Comparison of ENCODE assay signal across 22 cellular contexts in genomic region chr6:163226181-163226835, GRCh38.
A peak's percentile ranks its signal among the peaks of the same experiment; 100 is the strongest.
DNase-seq lines count a peak whose midpoint lies in the region; ATAC-seq, FAIRE-seq and TF ChIP-seq lines count a peak whose summit lies in the region.
"Had no signal": no experiment of that assay in that cellular context is flagged by ENCODE, and none has a peak within 500 bp of the region (broad histone marks: within the 10 kb centered on the region; RNA-seq: fewer than 3 reads in every experiment).

No MANE protein-coding gene starts in this region.

- intact Hi-C loops in testis (cut with DNase I; ENCODE audit: low total_unique reads) = no loop called here
- intact Hi-C loops in HepG2 (cut with micrococcal nuclease; ENCODE audit: unreplicated experiment) = no loop called here

- no peak overlapping the region for H4K8ac ChIP-seq in mesendoderm (ENCODE audit: low read depth, low read length)

- peaks cover 11% of the 10 kb centered on the region for H3K27me3 ChIP-seq in astrocyte (ENCODE audit: insufficient read depth, low read length)
- H3K27me3 ChIP-seq in mesendoderm (ENCODE audit: insufficient read depth, low read length, poor library complexity) = no peaks in the 10 kb centered on the region
- H3K27me3 ChIP-seq in testis = no peaks in the 10 kb centered on the region
- H3K27me3 ChIP-seq in HepG2 (ENCODE audit: control insufficient read depth in 1 of 2, insufficient read depth in 2 of 2, low read length in 2 of 2) = peaks cover under 1 to 7% of the 10 kb centered on the region in 2 experiments; a peak in 2 of 5 replicates

- H2BK5ac ChIP-seq in mesendoderm (ENCODE audit: low read length) = no peak overlapping the region

- no peak overlapping the region for H3K27ac Mint-ChIP-seq in astrocyte (ENCODE audit: unreplicated experiment)

- no peaks in the 10 kb centered on the region for H4K20me1 ChIP-seq in astrocyte (ENCODE audit: insufficient read depth, low read length)
- H4K20me1 ChIP-seq in HepG2 (ENCODE audit: insufficient read depth, low read length) = no peaks in the 10 kb centered on the region

- DNase-seq in EL = peak; percentile 25
- peak; percentile 46 for DNase-seq in astrocyte (ENCODE audit: low read depth)
- no peak for DNase-seq in epithelial cell of prostate (ENCODE audit: low read depth, low spot score)
- DNase-seq in mesendoderm = peak; percentile 2
- no peak for DNase-seq in omental fat pad (ENCODE audit: low spot score)
- DNase-seq in testis = no peak
- DNase-seq in HepG2 (ENCODE audit: low spot score) = no peak
- DNase-seq: Calu3; DMS79 treated with DMSO at 0.1 percent for 48 hours; HCEC 1CT; Kasumi-1; NCI-H2029; NCI-H446; NCI-H524 treated with DMSO at 0.1 percent for 48 hours; NCI-H82; NK-92 treated with Interleukin-12 subunit alpha and Interleukin-12 subunit beta, amount 100 ng/mL, for 24 hours; RPMI8226; SHP77 had no signal

- no peak overlapping the region for H3K4me3 ChIP-seq in astrocyte (ENCODE audit: insufficient read depth, low read depth, low read length)
- no peak overlapping the region for H3K4me3 ChIP-seq in mesendoderm (ENCODE audit: low read length)
- no peak overlapping the region for H3K4me3 ChIP-seq in testis
- H3K4me3 ChIP-seq in HepG2 (replicated peaks in 1 of 3; ENCODE audit: insufficient read depth in 1 of 3, low read depth in 2 of 3, low read length in 3 of 3) = no peak overlapping the region
- H3K4me3 ChIP-seq: K562 had no signal

- ATAC-seq in omental fat pad (ENCODE audit: low FRiP score) = no peak
- no peak for ATAC-seq in GM18868 (IDR thresholded peaks at IDR 0.05; ENCODE audit: unreplicated experiment)
- ATAC-seq in HepG2 = no peak
- ATAC-seq: K562 had no signal

- H3K56ac ChIP-seq in mesendoderm (ENCODE audit: low read length) = no peak overlapping the region

- peaks cover 7% of the 10 kb centered on the region for H3K9me3 Mint-ChIP-seq in astrocyte (ENCODE audit: unreplicated experiment)

- no peak overlapping the region for H2AK5ac ChIP-seq in mesendoderm (ENCODE audit: low read length)

- no peak overlapping the region for H2BK15ac ChIP-seq in mesendoderm (replicated peaks; ENCODE audit: low read depth)

- no peak for FAIRE-seq in astrocyte (lab: Jason Lieb, UNC)
- FAIRE-seq in HepG2 (lab: Jason Lieb, UNC) = no peak
- FAIRE-seq: GM18507, H1, K562 had no signal

- H3K27ac ChIP-seq in astrocyte (ENCODE audit: low read depth, low read length) = peak overlapping the region; percentile 75
- H3K27ac ChIP-seq in epithelial cell of prostate = peak overlapping the region; percentile 23
- H3K27ac ChIP-seq in mesendoderm (ENCODE audit: low read depth, low read length) = no peak overlapping the region
- no peak overlapping the region for H3K27ac ChIP-seq in testis
- H3K27ac ChIP-seq in HepG2 (ENCODE audit: extremely low read length, insufficient read depth, low read length) = no peak overlapping the region

- no peak overlapping the region for H2BK120ac ChIP-seq in mesendoderm (ENCODE audit: low read depth, low read length)

- in situ Hi-C loops in HepG2 (cut with HindIII; ENCODE audit: extremely low pct_ligation_motif_present, low pct_unique_long_range_greater_than_20kb) = no loop called here

- CTCF ChIA-PET in HepG2 (lab: Yijun Ruan, JAX; ENCODE audit: low intra/inter-chr PET ratio, low total read pairs) = no interaction called here

- no TSS peak for BruUV-seq in HepG2 (replicated peaks; lab: Mats Ljungman, UMichigan)

- H3K36me3 Mint-ChIP-seq in astrocyte (ENCODE audit: low read depth, unreplicated experiment) = no peaks in the 10 kb centered on the region

- H3K23ac ChIP-seq in mesendoderm (ENCODE audit: low read length) = no peak overlapping the region

- H2AFZ ChIP-seq in astrocyte (ENCODE audit: low read depth, low read length) = no peak overlapping the region
- H2AFZ ChIP-seq in HepG2 (ENCODE audit: low read length) = no peak overlapping the region

- POLR2A ChIA-PET in HepG2 (lab: Yijun Ruan, JAX) = no interaction called here

- no CpG with 5 or more reads among the region's 9 CpGs for WGBS in mesendoderm (ENCODE audit: extremely low coverage, insufficient coverage, low lambda C conversion rate)
- WGBS in testis, 2 donors = 91% methylated on average over 8 to 9 of the region's 9 CpGs
- 32% methylated on average over 9 of the region's 9 CpGs for WGBS in HepG2 (ENCODE audit: low lambda C conversion rate)

- no peaks in the 10 kb centered on the region for H3K36me3 ChIP-seq in astrocyte (ENCODE audit: insufficient read depth, low read length)
- no peaks in the 10 kb centered on the region for H3K36me3 ChIP-seq in mesendoderm (ENCODE audit: control insufficient read depth, insufficient read depth, low read length)
- no peaks in the 10 kb centered on the region for H3K36me3 ChIP-seq in testis (ENCODE audit: low read depth, missing control alignments)
- H3K36me3 ChIP-seq in HepG2 (replicated peaks in 1 of 2; ENCODE audit: control insufficient read depth in 1 of 2, insufficient read depth in 2 of 2, low read length in 2 of 2) = no peaks in the 10 kb centered on the region

- no peaks in the 10 kb centered on the region for H3K4me1 Mint-ChIP-seq in astrocyte (ENCODE audit: low read depth, unreplicated experiment)

- H3K4ac ChIP-seq in mesendoderm (ENCODE audit: low read depth, low read length) = no peak overlapping the region

- H3K18ac ChIP-seq in mesendoderm (ENCODE audit: low read length) = no peak overlapping the region

- H3K27me3 Mint-ChIP-seq in astrocyte (ENCODE audit: low read depth, unreplicated experiment) = no peaks in the 10 kb centered on the region

- TF ChIP-seq EP300 in HepG2 (IDR thresholded peaks at IDR 0.05; ENCODE audit: low read depth in 2 of 2, low read length in 2 of 2) = no peak
- no peak for TF ChIP-seq EP300 in HepG2 (CRISPR knock-in tag; IDR thresholded peaks at IDR 0.05; ENCODE audit: borderline replicate concordance)

- H3K9me3 ChIP-seq in astrocyte (ENCODE audit: insufficient read depth, low read depth, low read length) (no peaks in the 10 kb centered on the region), testis (no peaks in the 10 kb centered on the region), HepG2 (ENCODE audit: low read length) (no peaks in the 10 kb centered on the region)

- no peak overlapping the region for H4K5ac ChIP-seq in mesendoderm (ENCODE audit: low read length)

- H3K79me2 ChIP-seq in astrocyte (ENCODE audit: insufficient read depth, low read length) = no peaks in the 10 kb centered on the region
- H3K79me2 ChIP-seq in mesendoderm (ENCODE audit: control insufficient read depth, insufficient read depth, low read length) = no peaks in the 10 kb centered on the region
- H3K79me2 ChIP-seq in HepG2 (ENCODE audit: insufficient read depth, low read length) = no peaks in the 10 kb centered on the region

- no peak overlapping the region for H3K4me3 Mint-ChIP-seq in astrocyte (ENCODE audit: unreplicated experiment)

- no peak for TF ChIP-seq RAD21 in HepG2 (CRISPR knock-in tag; IDR thresholded peaks at IDR 0.05)

- TF ChIP-seq POLR2A in testis (IDR thresholded peaks at IDR 0.05) (no peak), HepG2 (IDR thresholded peaks at IDR 0.05; ENCODE audit: insufficient read depth in 1 of 2, low read depth in 2 of 2, low read length in 2 of 2) (no peak)

- peak overlapping the region; percentile 58 for H3K4me2 ChIP-seq in astrocyte (ENCODE audit: low read length)
- no peak overlapping the region for H3K4me2 ChIP-seq in mesendoderm (ENCODE audit: low read length)
- H3K4me2 ChIP-seq in HepG2 (ENCODE audit: low read depth, low read length) = no peak overlapping the region

- H3K9ac ChIP-seq in astrocyte (ENCODE audit: low read length) = peak overlapping the region; percentile 27
- H3K9ac ChIP-seq in mesendoderm (ENCODE audit: low read length) = no peak overlapping the region
- no peak overlapping the region for H3K9ac ChIP-seq in HepG2 (ENCODE audit: insufficient read depth, low read depth, low read length)

- H3K4me1 ChIP-seq in astrocyte (ENCODE audit: insufficient read depth, low read length) = peaks cover 13% of the 10 kb centered on the region
- no peaks in the 10 kb centered on the region for H3K4me1 ChIP-seq in mesendoderm (ENCODE audit: control insufficient read depth, low read depth, low read length)
- no peaks in the 10 kb centered on the region for H3K4me1 ChIP-seq in testis
- no peaks in the 10 kb centered on the region for H3K4me1 ChIP-seq in HepG2 (ENCODE audit: insufficient read depth, low read length)

- no peaks in the 10 kb centered on the region for H3K79me1 ChIP-seq in mesendoderm (ENCODE audit: low read length)

- TF ChIP-seq CTCF in astrocyte (IDR thresholded peaks at IDR 0.05; ENCODE audit: insufficient read depth, low read depth, low read length) = no peak
- TF ChIP-seq CTCF in omental fat pad (IDR thresholded peaks at IDR 0.05) = no peak
- TF ChIP-seq CTCF in testis (IDR thresholded peaks at IDR 0.05) = no peak
- no peak for TF ChIP-seq CTCF in HepG2 (CRISPR knock-in tag; IDR thresholded peaks at IDR 0.05)

TF ChIP-seq in HepG2, 621 proteins besides CTCF, POLR2A, EP300 and RAD21 (continues in another document):
- no peak for TF ChIP-seq ZNF550 (CRISPR knock-in tag; IDR thresholded peaks at IDR 0.05; ENCODE audit: borderline replicate concordance)
- TF ChIP-seq SMAD9 (CRISPR knock-in tag; IDR thresholded peaks at IDR 0.05) = no peak
- no peak for TF ChIP-seq ZNF792 (CRISPR knock-in tag; IDR thresholded peaks at IDR 0.05)
- no peak for TF ChIP-seq STAT6 (CRISPR knock-in tag; IDR thresholded peaks at IDR 0.05; ENCODE audit: borderline replicate concordance)
- TF ChIP-seq ZNF616 (CRISPR knock-in tag; IDR thresholded peaks at IDR 0.05; ENCODE audit: low read depth) = no peak
- no peak for TF ChIP-seq ZMAT3 (CRISPR knock-in tag; conservative IDR thresholded peaks at IDR 0.05)
- TF ChIP-seq PPARG (CRISPR knock-in tag; conservative IDR thresholded peaks at IDR 0.05) = no peak
- no peak for TF ChIP-seq FOXO1 (CRISPR knock-in tag; IDR thresholded peaks at IDR 0.05)
- TF ChIP-seq ZBTB38 (CRISPR knock-in tag; IDR thresholded peaks at IDR 0.05) = no peak

Comparison
In these comparisons a context has a peak if more than half of its experiments do, and no peak if none do; other contexts are left out.
1. DNase-seq: peak in EL (single experiment), astrocyte (single experiment) and mesendoderm (single experiment); none in epithelial cell of prostate (single experiment), omental fat pad (single experiment), testis (single experiment) and HepG2 (single experiment).
2. H3K27ac ChIP-seq: peak in astrocyte (single experiment) and epithelial cell of prostate (single experiment); none in mesendoderm (single experiment), testis (0 of 2) and HepG2 (single experiment).